ENCODE assay signal across 1 cellular context in the genomic region with DNA sequence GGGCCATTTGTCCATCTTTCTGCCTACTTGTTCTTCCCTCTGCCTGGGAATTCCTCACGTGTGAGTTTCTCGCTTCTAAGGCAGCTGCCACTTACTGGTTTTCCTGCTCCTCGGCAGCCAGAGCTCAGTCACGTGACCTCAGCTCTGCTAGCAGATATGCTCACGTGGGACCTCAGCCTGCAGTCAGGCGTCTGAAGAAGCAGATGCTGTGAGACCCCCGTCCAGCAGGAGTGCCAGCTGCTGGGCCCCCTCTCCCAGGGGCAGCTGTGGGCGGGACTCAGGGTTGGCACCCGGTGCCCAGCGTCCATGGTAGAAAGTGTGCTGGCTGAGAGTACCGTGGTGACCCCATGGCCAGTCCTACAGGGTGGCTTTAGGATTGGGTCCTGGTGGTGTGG.
A peak's percentile ranks its signal among the peaks of the same experiment; 100 is the strongest.
TF ChIP-seq lines count a peak whose summit lies in the region.

No MANE protein-coding gene starts in this region.

TF ChIP-seq in K562, 482 proteins besides CTCF, POLR2A, EP300 and RAD21 (continued from another document):
- TF ChIP-seq, protein P1, sequence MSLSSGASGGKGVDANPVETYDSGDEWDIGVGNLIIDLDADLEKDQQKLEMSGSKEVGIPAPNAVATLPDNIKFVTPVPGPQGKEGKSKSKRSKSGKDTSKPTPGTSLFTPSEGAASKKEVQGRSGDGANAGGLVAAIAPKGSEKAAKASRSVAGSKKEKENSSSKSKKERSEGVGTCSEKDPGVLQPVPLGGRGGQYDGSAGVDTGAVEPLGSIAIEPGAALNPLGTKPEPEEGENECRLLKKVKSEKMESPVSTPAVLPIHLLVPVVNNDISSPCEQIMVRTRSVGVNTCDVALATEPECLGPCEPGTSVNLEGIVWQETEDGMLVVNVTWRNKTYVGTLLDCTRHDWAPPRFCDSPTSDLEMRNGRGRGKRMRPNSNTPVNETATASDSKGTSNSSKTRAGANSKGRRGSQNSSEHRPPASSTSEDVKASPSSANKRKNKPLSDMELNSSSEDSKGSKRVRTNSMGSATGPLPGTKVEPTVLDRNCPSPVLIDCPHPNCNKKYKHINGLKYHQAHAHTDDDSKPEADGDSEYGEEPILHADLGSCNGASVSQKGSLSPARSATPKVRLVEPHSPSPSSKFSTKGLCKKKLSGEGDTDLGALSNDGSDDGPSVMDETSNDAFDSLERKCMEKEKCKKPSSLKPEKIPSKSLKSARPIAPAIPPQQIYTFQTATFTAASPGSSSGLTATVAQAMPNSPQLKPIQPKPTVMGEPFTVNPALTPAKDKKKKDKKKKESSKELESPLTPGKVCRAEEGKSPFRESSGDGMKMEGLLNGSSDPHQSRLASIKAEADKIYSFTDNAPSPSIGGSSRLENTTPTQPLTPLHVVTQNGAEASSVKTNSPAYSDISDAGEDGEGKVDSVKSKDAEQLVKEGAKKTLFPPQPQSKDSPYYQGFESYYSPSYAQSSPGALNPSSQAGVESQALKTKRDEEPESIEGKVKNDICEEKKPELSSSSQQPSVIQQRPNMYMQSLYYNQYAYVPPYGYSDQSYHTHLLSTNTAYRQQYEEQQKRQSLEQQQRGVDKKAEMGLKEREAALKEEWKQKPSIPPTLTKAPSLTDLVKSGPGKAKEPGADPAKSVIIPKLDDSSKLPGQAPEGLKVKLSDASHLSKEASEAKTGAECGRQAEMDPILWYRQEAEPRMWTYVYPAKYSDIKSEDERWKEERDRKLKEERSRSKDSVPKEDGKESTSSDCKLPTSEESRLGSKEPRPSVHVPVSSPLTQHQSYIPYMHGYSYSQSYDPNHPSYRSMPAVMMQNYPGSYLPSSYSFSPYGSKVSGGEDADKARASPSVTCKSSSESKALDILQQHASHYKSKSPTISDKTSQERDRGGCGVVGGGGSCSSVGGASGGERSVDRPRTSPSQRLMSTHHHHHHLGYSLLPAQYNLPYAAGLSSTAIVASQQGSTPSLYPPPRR (CRISPR knock-in tag; IDR thresholded peaks at IDR 0.05; ENCODE audit: borderline replicate concordance): no peak
- TF ChIP-seq, protein P2, sequence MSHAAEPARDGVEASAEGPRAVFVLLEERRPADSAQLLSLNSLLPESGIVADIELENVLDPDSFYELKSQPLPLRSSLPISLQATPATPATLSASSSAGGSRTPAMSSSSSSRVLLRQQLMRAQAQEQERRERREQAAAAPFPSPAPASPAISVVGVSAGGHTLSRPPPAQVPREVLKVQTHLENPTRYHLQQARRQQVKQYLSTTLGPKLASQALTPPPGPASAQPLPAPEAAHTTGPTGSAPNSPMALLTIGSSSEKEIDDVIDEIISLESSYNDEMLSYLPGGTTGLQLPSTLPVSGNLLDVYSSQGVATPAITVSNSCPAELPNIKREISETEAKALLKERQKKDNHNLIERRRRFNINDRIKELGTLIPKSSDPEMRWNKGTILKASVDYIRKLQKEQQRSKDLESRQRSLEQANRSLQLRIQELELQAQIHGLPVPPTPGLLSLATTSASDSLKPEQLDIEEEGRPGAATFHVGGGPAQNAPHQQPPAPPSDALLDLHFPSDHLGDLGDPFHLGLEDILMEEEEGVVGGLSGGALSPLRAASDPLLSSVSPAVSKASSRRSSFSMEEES (CRISPR knock-in tag; IDR thresholded peaks at IDR 0.05): peak; percentile 99
- TF ChIP-seq TOE1 (IDR thresholded peaks at IDR 0.05; ENCODE audit: borderline replicate concordance): peak; percentile 97
- no peak for TF ChIP-seq TOE1 (CRISPR knock-in tag; IDR thresholded peaks at IDR 0.05; ENCODE audit: borderline replicate concordance, low read depth)
- no peak for TF ChIP-seq SMAD3 (CRISPR knock-in tag; conservative IDR thresholded peaks at IDR 0.05)
- peak; percentile 98 for TF ChIP-seq RAD51 (IDR thresholded peaks at IDR 0.05; ENCODE audit: borderline replicate concordance, low read depth)
